9 cellular contexts compared by ENCODE assay signal in genomic region chr4:138981930-138982390, GRCh38. TPM values are rescaled to one million over a fixed set of nuclear protein-coding genes. Genes with fewer than 3 reads are reported as not detected.
DNase-seq lines count a peak whose midpoint lies in the region; ATAC-seq, FAIRE-seq and TF ChIP-seq lines count a peak whose summit lies in the region.
"Had no signal": no experiment of that assay in that cellular context is flagged by ENCODE, and none has a peak within 500 bp of the region (broad histone marks: within the 10 kb centered on the region; RNA-seq: fewer than 3 reads in every experiment).

No MANE protein-coding gene starts in this region.

- no peaks in the 10 kb centered on the region for H3K79me2 ChIP-seq in endothelial cell of umbilical vein (ENCODE audit: control insufficient read depth, insufficient read depth, low read length)

- CTCF ChIA-PET in endothelial cell of umbilical vein (lab: Charles Lee) = no interaction called here

- no peaks in the 10 kb centered on the region for H3K36me3 ChIP-seq in endothelial cell of umbilical vein (ENCODE audit: control insufficient read depth in 2 of 2, extremely low read depth in 1 of 2, insufficient read depth in 2 of 2, low read length in 2 of 2)

- H3K4me1 Mint-ChIP-seq in nephron progenitor cell = peaks cover 28% of the 10 kb centered on the region

- peak; percentile 82 for FAIRE-seq in endothelial cell of umbilical vein (lab: Jason Lieb, UNC)

- intact Hi-C loops in endothelial cell of umbilical vein (cut with micrococcal nuclease) = no loop called here

- no peaks in the 10 kb centered on the region for H3K27me3 ChIP-seq in endothelial cell of umbilical vein (ENCODE audit: control insufficient read depth in 2 of 2, insufficient read depth in 2 of 2, low read length in 2 of 2)

- POLR2A ChIA-PET in endothelial cell of umbilical vein (lab: Charles Lee) = no interaction called here

- BruUV-seq in endothelial cell of umbilical vein (replicated peaks; lab: Mats Ljungman, UMichigan) = no TSS peak

- no peak overlapping the region for H3K4me2 ChIP-seq in endothelial cell of umbilical vein (ENCODE audit: insufficient read depth, low read length)

- H3K9me3 Mint-ChIP-seq in nephron progenitor cell = no peaks in the 10 kb centered on the region

- no peaks in the 10 kb centered on the region for H4K20me1 ChIP-seq in endothelial cell of umbilical vein (replicated peaks; ENCODE audit: control insufficient read depth, extremely low read depth, insufficient read depth, low read length)

- H2AFZ ChIP-seq in endothelial cell of umbilical vein (ENCODE audit: low read depth, low read length) = peak overlapping the region; percentile 59

- no peak overlapping the region for H3K9ac ChIP-seq in endothelial cell of umbilical vein (replicated peaks; ENCODE audit: extremely low read depth, insufficient read depth, low read length)

- no peak overlapping the region for H3K4me3 ChIP-seq in AG09309 (ENCODE audit: control insufficient read depth, low read depth, low read length)
- no peak overlapping the region for H3K4me3 ChIP-seq in endothelial cell of umbilical vein (replicated peaks in 1 of 3; ENCODE audit: insufficient read depth in 1 of 3, low read depth in 1 of 3, low read length in 3 of 3)

- ATAC-seq in HG03097 (IDR thresholded peaks at IDR 0.05; ENCODE audit: low FRiP score, unreplicated experiment) (no peak), GM18511 (IDR thresholded peaks at IDR 0.05; ENCODE audit: unreplicated experiment) (no peak), GM19467 (IDR thresholded peaks at IDR 0.05; ENCODE audit: unreplicated experiment) (no peak)

- H3K27me3 Mint-ChIP-seq in nephron progenitor cell (ENCODE audit: low read depth, poor library complexity) = no peaks in the 10 kb centered on the region

- H3K9me1 ChIP-seq in endothelial cell of umbilical vein (replicated peaks; ENCODE audit: control insufficient read depth, extremely low read depth, insufficient read depth, low read length) = no peaks in the 10 kb centered on the region

- peak; percentile 14 for DNase-seq in AG09309 (ENCODE audit: low read depth)
- DNase-seq in NCI-H2029 (lab: John Stamatoyannopoulos, UW) = peak; percentile 45
- DNase-seq in endothelial cell of umbilical vein (ENCODE audit: low read depth, low spot score) = peak; percentile 93
- DNase-seq in nephron progenitor cell = no peak
- no peak for DNase-seq in activated gamma-delta T cell treated with Interleukin-2 at 50 U/mL for 16 hours
- DNase-seq: activated effector memory CD4-positive, alpha-beta T cell treated with anti-CD3 and anti-CD28 coated beads, Interleukin-2, amount 50 U/mL, for 16 hours had no signal

- H3K36me3 Mint-ChIP-seq in nephron progenitor cell (ENCODE audit: low read depth) = no peaks in the 10 kb centered on the region

- H3K4me1 ChIP-seq in endothelial cell of umbilical vein (ENCODE audit: control insufficient read depth, extremely low read depth, insufficient read depth, low read length) = peaks cover 11% of the 10 kb centered on the region

- H3K9me3 ChIP-seq in endothelial cell of umbilical vein (replicated peaks; ENCODE audit: control insufficient read depth, insufficient read depth, low read length) = no peaks in the 10 kb centered on the region

- peak overlapping the region; percentile 58 for H3K27ac Mint-ChIP-seq in nephron progenitor cell

- peak; percentile 33 for TF ChIP-seq CTCF in AG09309 (IDR thresholded peaks at IDR 0.05; ENCODE audit: control insufficient read depth, insufficient read depth, low read depth, low read length, missing control alignments)
- peak in 1 of 2 donors; percentile 20 for TF ChIP-seq CTCF in endothelial cell of umbilical vein (IDR thresholded peaks at IDR 0.05; ENCODE audit: extremely low read depth in 1 of 2, insufficient read depth in 1 of 2, low read depth in 1 of 2, low read length in 2 of 2)
- no peak for TF ChIP-seq CTCF in nephron progenitor cell (IDR thresholded peaks at IDR 0.05)

- dilution Hi-C loops in endothelial cell of umbilical vein (cut with MboI; ENCODE audit: extremely low pct_ligation_motif_present, low sequenced_read_pairs) = no loop called here

- peak overlapping the region; percentile 22 for H3K27ac ChIP-seq in endothelial cell of umbilical vein (ENCODE audit: insufficient read depth, low read depth, low read length)

- no peak for TF ChIP-seq POLR2A in endothelial cell of umbilical vein (IDR thresholded peaks at IDR 0.05; ENCODE audit: low read depth, low read length)

- no peak overlapping the region for H3K4me3 Mint-ChIP-seq in nephron progenitor cell

TF ChIP-seq in endothelial cell of umbilical vein, 7 proteins besides CTCF, POLR2A, EP300 and RAD21:
- TF ChIP-seq JUN (IDR thresholded peaks at IDR 0.05; ENCODE audit: borderline replicate concordance, insufficient read depth, insufficient read length, low read depth) (peak; percentile 24), EZH2 (IDR thresholded peaks at IDR 0.05; ENCODE audit: borderline replicate concordance, low read depth, low read length, severe bottlenecking) (no peak), GATA2 (IDR thresholded peaks at IDR 0.05; ENCODE audit: insufficient read depth, insufficient read length, low read depth, low read length) (no peak)
TF ChIP-seq in endothelial cell of umbilical vein: peak in this region for 1.

RNA-seq across cellular contexts. Expression of gene NOCT, which starts 33.6 kb away (rescaled TPM):
- 20.1 and 20.7 TPM in 2 replicates for total RNA-seq in endothelial cell of umbilical vein
- 7.6 and 7.9 TPM in 2 replicates for polyA plus RNA-seq in endothelial cell of umbilical vein
- polyA plus RNA-seq in endothelial cell of umbilical vein (2011; cell fraction: cytosol; rRNA removed) = 8.7 and 10.3 TPM in 2 replicates
- 19.3 and 21.0 TPM in 2 replicates for polyA plus RNA-seq in endothelial cell of umbilical vein (2011; cell fraction: nucleus; rRNA removed)
- polyA plus RNA-seq in endothelial cell of umbilical vein (2012) = 19.4 and 20.4 TPM in 2 replicates
- 30.2 and 31.6 TPM in 2 replicates for polyA minus RNA-seq in endothelial cell of umbilical vein
- polyA minus RNA-seq in endothelial cell of umbilical vein (2011; cell fraction: cytosol; rRNA and poly(A)+ RNA removed) = 12.6 TPM
- 37.7 and 43.2 TPM in 2 replicates for polyA minus RNA-seq in endothelial cell of umbilical vein (2011; cell fraction: nucleus; rRNA and poly(A)+ RNA removed)

Comparison
In these comparisons a context has a peak if more than half of its experiments do, and no peak if none do; other contexts are left out.
1. DNase-seq: peak in AG09309 (single experiment), NCI-H2029 (single experiment) and endothelial cell of umbilical vein (single experiment); none in nephron progenitor cell (single experiment) and activated gamma-delta T cell treated with Interleukin-2 at 50 U/mL for 16 hours (single experiment).